Comparison of ENCODE assay signal across 10 cellular contexts in genomic region chr2:47067788-47068407, GRCh38.
A peak's percentile ranks its signal among the peaks of the same experiment; 100 is the strongest.
DNase-seq lines count a peak whose midpoint lies in the region; ATAC-seq and TF ChIP-seq lines count a peak whose summit lies in the region.
"Had no signal": no experiment of that assay in that cellular context is flagged by ENCODE, and none has a peak within 500 bp of the region (broad histone marks: within the 10 kb centered on the region; RNA-seq: fewer than 3 reads in every experiment).

No MANE protein-coding gene starts in this region.

- intact Hi-C loops in activated CD4-positive, alpha-beta memory T cell treated with anti-CD3 and anti-CD28 coated beads for 36 hours (cut with micrococcal nuclease) = no loop called here
- intact Hi-C loops in dendritic cell treated with granulocyte-macrophage colony-stimulating factor and Interleukin-4, amounts not matched to agents 40 ng/mL and 50 ng/mL, for 4 days (cut with micrococcal nuclease) = no loop called here

- peak overlapping the region in 3 of 4 donors; percentile 78 to 96 (median 89) for H3K27ac ChIP-seq in tibial nerve

- no peaks in the 10 kb centered on the region for H3K9me3 Mint-ChIP-seq in activated CD4-positive, alpha-beta memory T cell treated with anti-CD3 and anti-CD28 coated beads for 36 hours
- H3K9me3 Mint-ChIP-seq in activated CD4-positive, alpha-beta memory T cell treated with anti-CD3 and anti-CD28 coated beads, Interleukin-2, amount 10 ng/mL, durations not matched to agents 7 days and 5 days = no peaks in the 10 kb centered on the region
- H3K9me3 Mint-ChIP-seq in dendritic cell treated with granulocyte-macrophage colony-stimulating factor and Interleukin-4, amounts not matched to agents 40 ng/mL and 50 ng/mL, for 4 days = no peaks in the 10 kb centered on the region

- no peaks in the 10 kb centered on the region for H3K36me3 ChIP-seq in tibial nerve

- CTCF ChIA-PET in activated CD4-positive, alpha-beta memory T cell treated with anti-CD3 and anti-CD28 coated beads for 36 hours (lab: Charles Lee) = no interaction called here
- CTCF ChIA-PET in activated CD4-positive, alpha-beta memory T cell treated with anti-CD3 and anti-CD28 coated beads, Interleukin-2, amount 10 ng/mL, durations not matched to agents 7 days and 5 days (lab: Charles Lee) = no interaction called here

- peaks cover 12% of the 10 kb centered on the region for H3K36me3 Mint-ChIP-seq in activated CD4-positive, alpha-beta memory T cell treated with anti-CD3 and anti-CD28 coated beads for 36 hours
- H3K36me3 Mint-ChIP-seq in activated CD4-positive, alpha-beta memory T cell treated with anti-CD3 and anti-CD28 coated beads, Interleukin-2, amount 10 ng/mL, durations not matched to agents 7 days and 5 days (ENCODE audit: low read depth) = peaks cover 21% of the 10 kb centered on the region
- peaks cover 99% of the 10 kb centered on the region for H3K36me3 Mint-ChIP-seq in dendritic cell treated with granulocyte-macrophage colony-stimulating factor and Interleukin-4, amounts not matched to agents 40 ng/mL and 50 ng/mL, for 4 days (ENCODE audit: low read depth)

- peaks cover 7 to 99% (median 71%) of the 10 kb centered on the region in 4 donors for H3K4me1 ChIP-seq in tibial nerve

- peaks cover 31% of the 10 kb centered on the region for H3K4me1 Mint-ChIP-seq in activated CD4-positive, alpha-beta memory T cell treated with anti-CD3 and anti-CD28 coated beads for 36 hours (ENCODE audit: low read depth)
- peaks cover 26% of the 10 kb centered on the region for H3K4me1 Mint-ChIP-seq in activated CD4-positive, alpha-beta memory T cell treated with anti-CD3 and anti-CD28 coated beads, Interleukin-2, amount 10 ng/mL, durations not matched to agents 7 days and 5 days
- peaks cover 96% of the 10 kb centered on the region for H3K4me1 Mint-ChIP-seq in dendritic cell treated with granulocyte-macrophage colony-stimulating factor and Interleukin-4, amounts not matched to agents 40 ng/mL and 50 ng/mL, for 4 days (ENCODE audit: low read depth)

- peak overlapping the region; percentile 58 for H3K27ac Mint-ChIP-seq in activated CD4-positive, alpha-beta memory T cell treated with anti-CD3 and anti-CD28 coated beads for 36 hours
- no peak overlapping the region for H3K27ac Mint-ChIP-seq in activated CD4-positive, alpha-beta memory T cell treated with anti-CD3 and anti-CD28 coated beads, Interleukin-2, amount 10 ng/mL, durations not matched to agents 7 days and 5 days
- peak overlapping the region; percentile 98 for H3K27ac Mint-ChIP-seq in dendritic cell treated with granulocyte-macrophage colony-stimulating factor and Interleukin-4, amounts not matched to agents 40 ng/mL and 50 ng/mL, for 4 days

- POLR2A ChIA-PET in activated CD4-positive, alpha-beta memory T cell treated with anti-CD3 and anti-CD28 coated beads for 36 hours (lab: Charles Lee) = no interaction called here
- POLR2A ChIA-PET in activated CD4-positive, alpha-beta memory T cell treated with anti-CD3 and anti-CD28 coated beads, Interleukin-2, amount 10 ng/mL, durations not matched to agents 7 days and 5 days (lab: Charles Lee) = no interaction called here

- TF ChIP-seq POLR2A in tibial nerve (IDR thresholded peaks at IDR 0.05) = no peak

- no peaks in the 10 kb centered on the region for H3K27me3 Mint-ChIP-seq in activated CD4-positive, alpha-beta memory T cell treated with anti-CD3 and anti-CD28 coated beads for 36 hours
- H3K27me3 Mint-ChIP-seq in activated CD4-positive, alpha-beta memory T cell treated with anti-CD3 and anti-CD28 coated beads, Interleukin-2, amount 10 ng/mL, durations not matched to agents 7 days and 5 days = no peaks in the 10 kb centered on the region
- H3K27me3 Mint-ChIP-seq in dendritic cell treated with granulocyte-macrophage colony-stimulating factor and Interleukin-4, amounts not matched to agents 40 ng/mL and 50 ng/mL, for 4 days = no peaks in the 10 kb centered on the region

- H3K27me3 ChIP-seq in tibial nerve = no peaks in the 10 kb centered on the region

- no peak overlapping the region for H3K4me3 Mint-ChIP-seq in activated CD4-positive, alpha-beta memory T cell treated with anti-CD3 and anti-CD28 coated beads for 36 hours
- H3K4me3 Mint-ChIP-seq in activated CD4-positive, alpha-beta memory T cell treated with anti-CD3 and anti-CD28 coated beads, Interleukin-2, amount 10 ng/mL, durations not matched to agents 7 days and 5 days = no peak overlapping the region
- H3K4me3 Mint-ChIP-seq in dendritic cell treated with granulocyte-macrophage colony-stimulating factor and Interleukin-4, amounts not matched to agents 40 ng/mL and 50 ng/mL, for 4 days = no peak overlapping the region

- no peaks in the 10 kb centered on the region for H3K9me3 ChIP-seq in tibial nerve

- 38 to 48% methylated on average over 14 of the region's 14 CpGs for WGBS in tibial nerve, 2 donors

- no peak for TF ChIP-seq EP300 in tibial nerve (IDR thresholded peaks at IDR 0.05)

- no peak for ATAC-seq in HG03565 (IDR thresholded peaks at IDR 0.05; ENCODE audit: unreplicated experiment)

- no peak for DNase-seq in activated CD4-positive, alpha-beta memory T cell treated with anti-CD3 and anti-CD28 coated beads for 36 hours
- DNase-seq in activated CD4-positive, alpha-beta memory T cell treated with anti-CD3 and anti-CD28 coated beads, Interleukin-2, amount 10 ng/mL, durations not matched to agents 7 days and 5 days = no peak
- DNase-seq in myocyte (ENCODE audit: low read depth) (peak; percentile 45), tibial nerve (ENCODE audit: low spot score in 2 of 2) (no peak), NOMO-1 (lab: John Stamatoyannopoulos, UW; ENCODE audit: unreplicated experiment in 2 of 2) (no peak)
- no peak for DNase-seq in effector CD8-positive, alpha-beta T cell (lab: John Stamatoyannopoulos, UW)
- DNase-seq: activated CD4-positive, alpha-beta T cell treated with anti-CD3 and anti-CD28 coated beads, Interleukin-2, amount 50 U/mL, for 4 hours; NCI-H1048 had no signal

- TF ChIP-seq CTCF in tibial nerve (IDR thresholded peaks at IDR 0.05) = no peak

- no peak overlapping the region for H3K4me3 ChIP-seq in tibial nerve
